14 cellular contexts compared by ENCODE assay signal in genomic region chrX:23493941-23494374, GRCh38.
DNase-seq lines count a peak whose midpoint lies in the region; ATAC-seq lines count a peak whose summit lies in the region.
"Had no signal": no experiment of that assay in that cellular context is flagged by ENCODE, and none has a peak within 500 bp of the region (broad histone marks: within the 10 kb centered on the region; RNA-seq: fewer than 3 reads in every experiment).

No MANE protein-coding gene starts in this region.

- peak; percentile 28 for DNase-seq in EL
- DNase-seq in H4 (ENCODE audit: low spot score): peak; percentile 80
- peak; percentile 20 for DNase-seq in MV-4-11 (lab: John Stamatoyannopoulos, UW)
- DNase-seq in iris pigment epithelial cell (ENCODE audit: low read depth): peak; percentile 50
- no peak for DNase-seq in pons (ENCODE audit: low spot score)
- no peak for DNase-seq in Right ventricle myocardium inferior (ENCODE audit: missing footprints)
- no peak for DNase-seq in NCI-H2029 treated with DMSO at 0.1 percent for 48 hours (lab: John Stamatoyannopoulos, UW)
- DNase-seq: activated CD4-positive, alpha-beta T cell treated with anti-CD3 and anti-CD28 coated beads, Interleukin-2, amount 50 U/mL, for 1 hour; cortex of kidney; DND-41; left cardiac atrium; NCI-H446 treated with DMSO at 0.1 percent for 48 hours; spleen had no signal

- ATAC-seq in GM18861 (IDR thresholded peaks at IDR 0.05; ENCODE audit: unreplicated experiment): no peak
- ATAC-seq in Right ventricle myocardium inferior: no peak
- ATAC-seq: left cardiac atrium had no signal

- intact Hi-C loops in Right ventricle myocardium inferior (cut with DNase I): no loop called here

Comparison
In these comparisons a context has a peak if more than half of its experiments do, and no peak if none do; other contexts are left out.
1. DNase-seq: peak in EL (single experiment), H4 (single experiment), MV-4-11 (single experiment) and iris pigment epithelial cell (single experiment); none in pons (single experiment), Right ventricle myocardium inferior (single experiment) and NCI-H2029 treated with DMSO at 0.1 percent for 48 hours (single experiment).